Comparison of ENCODE assay signal across 10 cellular contexts in genomic region chr6:10410214-10410873, GRCh38. TPM values are rescaled to one million over a fixed set of nuclear protein-coding genes. Genes with fewer than 3 reads are reported as not detected.
DNase-seq lines count a peak whose midpoint lies in the region; ATAC-seq and TF ChIP-seq lines count a peak whose summit lies in the region.
"Had no signal": no experiment of that assay in that cellular context is flagged by ENCODE, and none has a peak within 500 bp of the region (broad histone marks: within the 10 kb centered on the region; RNA-seq: fewer than 3 reads in every experiment).

No MANE protein-coding gene starts in this region.

- DNase-seq in CD4-positive, alpha-beta memory T cell = no peak
- DNase-seq in breast epithelium (ENCODE audit: low spot score in 2 of 2) = no peak
- DNase-seq in natural killer cell = no peak
- DNase-seq in KG1 (lab: John Stamatoyannopoulos, UW) = no peak
- no peak for DNase-seq in NCI-H187 (lab: John Stamatoyannopoulos, UW)
- no peak for DNase-seq in iPS-NIHi11 (ENCODE audit: low spot score)
- DNase-seq: NCI-H1930, nucleus accumbens had no signal

- POLR2A ChIA-PET in CD4-positive, alpha-beta memory T cell (lab: Charles Lee; ENCODE audit: partially characterized antibody) = no interaction called here

- intact Hi-C loops in CD4-positive, alpha-beta memory T cell (cut with micrococcal nuclease) = no loop called here
- intact Hi-C loops in breast epithelium (cut with DNase I; ENCODE audit: low total_unique reads) = no loop called here
- intact Hi-C loops in natural killer cell (cut with micrococcal nuclease) = no loop called here

- no peaks in the 10 kb centered on the region for H3K36me3 ChIP-seq in CD4-positive, alpha-beta memory T cell (ENCODE audit: insufficient read depth, low read length)
- no peaks in the 10 kb centered on the region for H3K36me3 ChIP-seq in breast epithelium

- no peak for ATAC-seq in natural killer cell
- no peak for ATAC-seq in GM18502 (IDR thresholded peaks at IDR 0.05; ENCODE audit: poor library complexity, unreplicated experiment)

- H3K4me3 ChIP-seq in CD4-positive, alpha-beta memory T cell (ENCODE audit: low read length in 2 of 2) = no peak overlapping the region
- peak overlapping the region in 2 of 3 donors; percentile 59 to 95 for H3K4me3 ChIP-seq in breast epithelium

- H3K9me3 ChIP-seq in CD4-positive, alpha-beta memory T cell (ENCODE audit: control insufficient read depth in 1 of 2, low read length in 2 of 2) = no peaks in the 10 kb centered on the region
- no peaks in the 10 kb centered on the region for H3K9me3 ChIP-seq in breast epithelium

- TF ChIP-seq POLR2A in breast epithelium (IDR thresholded peaks at IDR 0.05) = no peak

- H3K4me3 Mint-ChIP-seq in CD4-positive, alpha-beta memory T cell = peak overlapping the region; percentile 68 to 90 (median 79)
- H3K4me3 Mint-ChIP-seq in IgD-negative memory B cell = peak overlapping the region; percentile 23 to 83 (median 68)
- peak overlapping the region; percentile 93 for H3K4me3 Mint-ChIP-seq in natural killer cell

- H3K36me3 Mint-ChIP-seq in CD4-positive, alpha-beta memory T cell = peaks cover 0 to 25% of the 10 kb centered on the region in 2 donors
- H3K36me3 Mint-ChIP-seq in IgD-negative memory B cell = peaks cover 3% of the 10 kb centered on the region
- peaks cover 39% of the 10 kb centered on the region for H3K36me3 Mint-ChIP-seq in natural killer cell

- no peak overlapping the region for H3K27ac ChIP-seq in CD4-positive, alpha-beta memory T cell (ENCODE audit: low read depth, low read length)
- H3K27ac ChIP-seq in breast epithelium = peak overlapping the region; percentile 97 to 98

- H3K27ac Mint-ChIP-seq in CD4-positive, alpha-beta memory T cell = peak overlapping the region in 6 of 7 donors; percentile 52 to 88 (median 76)
- peak overlapping the region; percentile 95 to 99 (median 99) for H3K27ac Mint-ChIP-seq in IgD-negative memory B cell
- H3K27ac Mint-ChIP-seq in natural killer cell = peak overlapping the region in 1 of 2 donors; percentile 66

- H3K9me3 Mint-ChIP-seq in CD4-positive, alpha-beta memory T cell = peaks cover 7 to 66% (median 52%) of the 10 kb centered on the region in 8 donors
- peaks cover 3 to 34% (median 23%) of the 10 kb centered on the region in 3 donors for H3K9me3 Mint-ChIP-seq in IgD-negative memory B cell
- peaks cover 2 to 13% of the 10 kb centered on the region in 2 donors for H3K9me3 Mint-ChIP-seq in natural killer cell

- CTCF ChIA-PET in CD4-positive, alpha-beta memory T cell (lab: Charles Lee; ENCODE audit: partially characterized antibody) = no interaction called here

- TF ChIP-seq CTCF in breast epithelium (IDR thresholded peaks at IDR 0.05) (no peak), natural killer cell (IDR thresholded peaks at IDR 0.05) (no peak)

- peaks cover 29% of the 10 kb centered on the region for H3K27me3 ChIP-seq in CD4-positive, alpha-beta memory T cell (ENCODE audit: insufficient read depth, low read length)
- peaks cover 0 to 21% of the 10 kb centered on the region in 2 donors for H3K27me3 ChIP-seq in breast epithelium

- H3K4me1 ChIP-seq in CD4-positive, alpha-beta memory T cell (ENCODE audit: insufficient read depth, low read length) = peaks cover 33% of the 10 kb centered on the region
- peaks cover 0 to 5% of the 10 kb centered on the region in 2 donors for H3K4me1 ChIP-seq in breast epithelium

- H3K4me1 Mint-ChIP-seq in CD4-positive, alpha-beta memory T cell = peaks cover 19 to 56% (median 30%) of the 10 kb centered on the region in 4 donors
- H3K4me1 Mint-ChIP-seq in IgD-negative memory B cell (peaks cover 4 to 14% (median 9%) of the 10 kb centered on the region in 3 donors), natural killer cell (peaks cover 46 to 51% of the 10 kb centered on the region in 2 donors)

- peaks cover 56 to 59% of the 10 kb centered on the region in 2 donors for H3K27me3 Mint-ChIP-seq in CD4-positive, alpha-beta memory T cell
- peaks cover 56% of the 10 kb centered on the region for H3K27me3 Mint-ChIP-seq in IgD-negative memory B cell
- peaks cover 66 to 75% of the 10 kb centered on the region in 2 donors for H3K27me3 Mint-ChIP-seq in natural killer cell (ENCODE audit: low read depth in 2 of 2)

RNA-seq across cellular contexts. Expression of gene TFAP2A, which starts 4.5 kb away (rescaled TPM):
- not detected for total RNA-seq in CD4-positive, alpha-beta memory T cell
- not detected for polyA plus RNA-seq in CD4-positive, alpha-beta memory T cell
- polyA plus RNA-seq in IgD-negative memory B cell = not detected
- total RNA-seq in breast epithelium (10 to 100 TPM in 2 of 3 donors, not detected in 1; 25.2 to 46.0 TPM), natural killer cell (not detected)

Comparison
In these comparisons a context has a peak if more than half of its experiments do, and no peak if none do; other contexts are left out.
1. H3K4me3 ChIP-seq: peak in breast epithelium (2 of 3); none in CD4-positive, alpha-beta memory T cell (0 of 2).
2. Peak in every context shown above with its lines, with median percentiles within 50 percentile points of each other: H3K4me3 Mint-ChIP-seq.